ENCODE assay signal across 1 cellular context in the genomic region with DNA sequence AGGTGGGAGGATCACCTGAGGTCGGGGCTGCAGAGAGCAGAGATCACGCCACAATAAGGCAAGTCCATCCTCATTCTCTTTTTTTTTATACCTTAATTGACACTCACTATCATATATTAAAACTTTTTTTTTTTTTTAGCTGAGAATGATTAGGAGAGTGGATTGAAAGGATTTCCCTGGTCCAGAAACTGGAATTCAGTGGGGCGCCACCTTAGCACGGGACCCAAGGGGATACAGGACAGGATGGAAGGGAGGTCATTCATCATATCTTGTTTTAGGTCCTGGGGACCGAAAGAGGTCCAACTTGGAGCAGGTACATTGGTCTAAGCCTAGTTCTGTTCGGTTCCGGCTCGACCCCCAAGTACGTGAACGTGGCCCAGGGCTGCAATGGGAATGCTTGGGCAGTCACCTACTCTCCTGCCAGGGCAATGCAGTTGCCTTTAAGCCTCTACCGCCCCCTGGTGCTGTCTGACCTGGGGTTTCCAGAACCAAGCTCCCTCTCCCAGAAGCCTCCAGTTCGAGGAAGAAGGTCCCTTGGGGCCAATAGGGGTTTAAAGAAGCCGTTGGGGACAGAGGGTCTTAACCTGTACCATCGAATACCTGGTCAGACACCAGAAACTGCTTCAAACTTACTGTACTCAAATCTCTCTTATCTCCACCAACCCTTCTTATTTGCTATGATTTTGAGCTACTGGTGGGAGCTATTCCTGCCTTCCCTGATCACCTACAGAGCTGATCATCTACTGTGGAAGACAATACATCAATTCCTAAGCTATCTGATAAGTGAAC.
TF ChIP-seq lines count a peak whose summit lies in the region.

No MANE protein-coding gene starts in this region.

TF ChIP-seq in HepG2, 621 proteins besides CTCF, POLR2A, EP300 and RAD21 (continued from another document and continues in another):
- no peak for TF ChIP-seq SIN3A (IDR thresholded peaks at IDR 0.05; ENCODE audit: borderline replicate concordance, low read depth, low read length)
- TF ChIP-seq SCMH1 (CRISPR knock-in tag; IDR thresholded peaks at IDR 0.05; ENCODE audit: borderline replicate concordance) = no peak
- TF ChIP-seq EHMT2 (IDR thresholded peaks at IDR 0.05; ENCODE audit: borderline replicate concordance, low read depth, low read length) = no peak
- TF ChIP-seq, protein P1, sequence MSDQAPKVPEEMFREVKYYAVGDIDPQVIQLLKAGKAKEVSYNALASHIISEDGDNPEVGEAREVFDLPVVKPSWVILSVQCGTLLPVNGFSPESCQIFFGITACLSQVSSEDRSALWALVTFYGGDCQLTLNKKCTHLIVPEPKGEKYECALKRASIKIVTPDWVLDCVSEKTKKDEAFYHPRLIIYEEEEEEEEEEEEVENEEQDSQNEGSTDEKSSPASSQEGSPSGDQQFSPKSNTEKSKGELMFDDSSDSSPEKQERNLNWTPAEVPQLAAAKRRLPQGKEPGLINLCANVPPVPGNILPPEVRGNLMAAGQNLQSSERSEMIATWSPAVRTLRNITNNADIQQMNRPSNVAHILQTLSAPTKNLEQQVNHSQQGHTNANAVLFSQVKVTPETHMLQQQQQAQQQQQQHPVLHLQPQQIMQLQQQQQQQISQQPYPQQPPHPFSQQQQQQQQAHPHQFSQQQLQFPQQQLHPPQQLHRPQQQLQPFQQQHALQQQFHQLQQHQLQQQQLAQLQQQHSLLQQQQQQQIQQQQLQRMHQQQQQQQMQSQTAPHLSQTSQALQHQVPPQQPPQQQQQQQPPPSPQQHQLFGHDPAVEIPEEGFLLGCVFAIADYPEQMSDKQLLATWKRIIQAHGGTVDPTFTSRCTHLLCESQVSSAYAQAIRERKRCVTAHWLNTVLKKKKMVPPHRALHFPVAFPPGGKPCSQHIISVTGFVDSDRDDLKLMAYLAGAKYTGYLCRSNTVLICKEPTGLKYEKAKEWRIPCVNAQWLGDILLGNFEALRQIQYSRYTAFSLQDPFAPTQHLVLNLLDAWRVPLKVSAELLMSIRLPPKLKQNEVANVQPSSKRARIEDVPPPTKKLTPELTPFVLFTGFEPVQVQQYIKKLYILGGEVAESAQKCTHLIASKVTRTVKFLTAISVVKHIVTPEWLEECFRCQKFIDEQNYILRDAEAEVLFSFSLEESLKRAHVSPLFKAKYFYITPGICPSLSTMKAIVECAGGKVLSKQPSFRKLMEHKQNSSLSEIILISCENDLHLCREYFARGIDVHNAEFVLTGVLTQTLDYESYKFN (CRISPR knock-in tag; conservative IDR thresholded peaks at IDR 0.05) = no peak
- no peak for TF ChIP-seq ZNF773 (CRISPR knock-in tag; IDR thresholded peaks at IDR 0.05; ENCODE audit: borderline replicate concordance)
- no peak for TF ChIP-seq ZNF775 (CRISPR knock-in tag; IDR thresholded peaks at IDR 0.05; ENCODE audit: borderline replicate concordance)
- no peak for TF ChIP-seq PBX3 (CRISPR knock-in tag; IDR thresholded peaks at IDR 0.05; ENCODE audit: borderline replicate concordance)
- no peak for TF ChIP-seq ZNF704 (CRISPR knock-in tag; IDR thresholded peaks at IDR 0.05; ENCODE audit: borderline replicate concordance)
- TF ChIP-seq USF2 (IDR thresholded peaks at IDR 0.05; ENCODE audit: low read depth, low read length) = no peak
- no peak for TF ChIP-seq USF2 (CRISPR knock-in tag; IDR thresholded peaks at IDR 0.05; ENCODE audit: borderline replicate concordance)
- no peak for TF ChIP-seq ZNF251 (CRISPR knock-in tag; IDR thresholded peaks at IDR 0.05)
- no peak for TF ChIP-seq ZNF362 (CRISPR knock-in tag; IDR thresholded peaks at IDR 0.05; ENCODE audit: borderline replicate concordance)
- no peak for TF ChIP-seq PLRG1 (conservative IDR thresholded peaks at IDR 0.05)
- TF ChIP-seq KMT2A (CRISPR knock-in tag; IDR thresholded peaks at IDR 0.05) = no peak
- TF ChIP-seq FOXA3 (CRISPR knock-in tag; IDR thresholded peaks at IDR 0.05) = no peak; the same call in 1 of the 2 replicates
- TF ChIP-seq TEAD3 (CRISPR knock-in tag; optimal IDR thresholded peaks at IDR 0.05; ENCODE audit: borderline replicate concordance) = no peak
- 0 out of 2 replicates have a peak, but pooled peaks have one; percentile 18 for TF ChIP-seq RELA (CRISPR knock-in tag; IDR thresholded peaks at IDR 0.05)
- TF ChIP-seq CBX5 (CRISPR knock-in tag; IDR thresholded peaks at IDR 0.05; ENCODE audit: borderline replicate concordance) = peak; percentile 46; the same call in 1 of the 2 replicates
- peak; percentile 56; the same call in 1 of the 2 replicates for TF ChIP-seq RXRA (CRISPR knock-in tag; IDR thresholded peaks at IDR 0.05)
- TF ChIP-seq, protein P2, sequence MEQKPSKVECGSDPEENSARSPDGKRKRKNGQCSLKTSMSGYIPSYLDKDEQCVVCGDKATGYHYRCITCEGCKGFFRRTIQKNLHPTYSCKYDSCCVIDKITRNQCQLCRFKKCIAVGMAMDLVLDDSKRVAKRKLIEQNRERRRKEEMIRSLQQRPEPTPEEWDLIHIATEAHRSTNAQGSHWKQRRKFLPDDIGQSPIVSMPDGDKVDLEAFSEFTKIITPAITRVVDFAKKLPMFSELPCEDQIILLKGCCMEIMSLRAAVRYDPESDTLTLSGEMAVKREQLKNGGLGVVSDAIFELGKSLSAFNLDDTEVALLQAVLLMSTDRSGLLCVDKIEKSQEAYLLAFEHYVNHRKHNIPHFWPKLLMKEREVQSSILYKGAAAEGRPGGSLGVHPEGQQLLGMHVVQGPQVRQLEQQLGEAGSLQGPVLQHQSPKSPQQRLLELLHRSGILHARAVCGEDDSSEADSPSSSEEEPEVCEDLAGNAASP (CRISPR knock-in tag; IDR thresholded peaks at IDR 0.05; ENCODE audit: borderline replicate concordance) = peak; percentile 65; the same call in 1 of the 2 replicates
- TF ChIP-seq KLF16 (CRISPR knock-in tag; IDR thresholded peaks at IDR 0.05) = 0 out of 4 replicates have a peak, but pooled peaks of 1 of the 2 experiments have one; percentile 47
- TF ChIP-seq POLR2AphosphoS2 (IDR thresholded peaks at IDR 0.05; ENCODE audit: low read depth, low read length) = no peak
- no peak for TF ChIP-seq ZNF510 (CRISPR knock-in tag; IDR thresholded peaks at IDR 0.05; ENCODE audit: low read depth)
- TF ChIP-seq GABPA (IDR thresholded peaks at IDR 0.05; ENCODE audit: low read depth, low read length) = no peak
- TF ChIP-seq GABPA (CRISPR knock-in tag; IDR thresholded peaks at IDR 0.05; ENCODE audit: low read depth) = no peak
- TF ChIP-seq MATR3 (CRISPR knock-in tag; IDR thresholded peaks at IDR 0.05) = no peak
- peak; percentile 47; the same call in 1 of the 2 replicates for TF ChIP-seq ZSCAN25 (CRISPR knock-in tag; IDR thresholded peaks at IDR 0.05)
- TF ChIP-seq ZNF496 (CRISPR knock-in tag; IDR thresholded peaks at IDR 0.05; ENCODE audit: insufficient replicate concordance) = no peak
- TF ChIP-seq JDP2 (CRISPR knock-in tag; IDR thresholded peaks at IDR 0.05; ENCODE audit: borderline replicate concordance) = no peak
- TF ChIP-seq SRY (CRISPR knock-in tag; IDR thresholded peaks at IDR 0.05) = no peak
- TF ChIP-seq SAP130 (CRISPR knock-in tag; IDR thresholded peaks at IDR 0.05; ENCODE audit: low read depth) = peak; percentile 51
- TF ChIP-seq ZBTB26 (CRISPR knock-in tag; IDR thresholded peaks at IDR 0.05; ENCODE audit: borderline replicate concordance) = no peak; the same call in 1 of the 2 replicates
- peak; percentile 46; the same call in 1 of the 2 replicates for TF ChIP-seq ZNF788 (CRISPR knock-in tag; IDR thresholded peaks at IDR 0.05; ENCODE audit: borderline replicate concordance)
- TF ChIP-seq ZNF460 (CRISPR knock-in tag; IDR thresholded peaks at IDR 0.05; ENCODE audit: borderline replicate concordance) = no peak
- TF ChIP-seq DRAP1 (CRISPR knock-in tag; IDR thresholded peaks at IDR 0.05) = 0 out of 2 replicates have a peak, but pooled peaks have one; percentile 16
- TF ChIP-seq, protein P3, sequence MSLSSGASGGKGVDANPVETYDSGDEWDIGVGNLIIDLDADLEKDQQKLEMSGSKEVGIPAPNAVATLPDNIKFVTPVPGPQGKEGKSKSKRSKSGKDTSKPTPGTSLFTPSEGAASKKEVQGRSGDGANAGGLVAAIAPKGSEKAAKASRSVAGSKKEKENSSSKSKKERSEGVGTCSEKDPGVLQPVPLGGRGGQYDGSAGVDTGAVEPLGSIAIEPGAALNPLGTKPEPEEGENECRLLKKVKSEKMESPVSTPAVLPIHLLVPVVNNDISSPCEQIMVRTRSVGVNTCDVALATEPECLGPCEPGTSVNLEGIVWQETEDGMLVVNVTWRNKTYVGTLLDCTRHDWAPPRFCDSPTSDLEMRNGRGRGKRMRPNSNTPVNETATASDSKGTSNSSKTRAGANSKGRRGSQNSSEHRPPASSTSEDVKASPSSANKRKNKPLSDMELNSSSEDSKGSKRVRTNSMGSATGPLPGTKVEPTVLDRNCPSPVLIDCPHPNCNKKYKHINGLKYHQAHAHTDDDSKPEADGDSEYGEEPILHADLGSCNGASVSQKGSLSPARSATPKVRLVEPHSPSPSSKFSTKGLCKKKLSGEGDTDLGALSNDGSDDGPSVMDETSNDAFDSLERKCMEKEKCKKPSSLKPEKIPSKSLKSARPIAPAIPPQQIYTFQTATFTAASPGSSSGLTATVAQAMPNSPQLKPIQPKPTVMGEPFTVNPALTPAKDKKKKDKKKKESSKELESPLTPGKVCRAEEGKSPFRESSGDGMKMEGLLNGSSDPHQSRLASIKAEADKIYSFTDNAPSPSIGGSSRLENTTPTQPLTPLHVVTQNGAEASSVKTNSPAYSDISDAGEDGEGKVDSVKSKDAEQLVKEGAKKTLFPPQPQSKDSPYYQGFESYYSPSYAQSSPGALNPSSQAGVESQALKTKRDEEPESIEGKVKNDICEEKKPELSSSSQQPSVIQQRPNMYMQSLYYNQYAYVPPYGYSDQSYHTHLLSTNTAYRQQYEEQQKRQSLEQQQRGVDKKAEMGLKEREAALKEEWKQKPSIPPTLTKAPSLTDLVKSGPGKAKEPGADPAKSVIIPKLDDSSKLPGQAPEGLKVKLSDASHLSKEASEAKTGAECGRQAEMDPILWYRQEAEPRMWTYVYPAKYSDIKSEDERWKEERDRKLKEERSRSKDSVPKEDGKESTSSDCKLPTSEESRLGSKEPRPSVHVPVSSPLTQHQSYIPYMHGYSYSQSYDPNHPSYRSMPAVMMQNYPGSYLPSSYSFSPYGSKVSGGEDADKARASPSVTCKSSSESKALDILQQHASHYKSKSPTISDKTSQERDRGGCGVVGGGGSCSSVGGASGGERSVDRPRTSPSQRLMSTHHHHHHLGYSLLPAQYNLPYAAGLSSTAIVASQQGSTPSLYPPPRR (CRISPR knock-in tag; IDR thresholded peaks at IDR 0.05; ENCODE audit: borderline replicate concordance) = no peak
- no peak for TF ChIP-seq ZBTB20 (CRISPR knock-in tag; IDR thresholded peaks at IDR 0.05; ENCODE audit: borderline replicate concordance, low read depth)
- no peak for TF ChIP-seq PRMT3 (CRISPR knock-in tag; IDR thresholded peaks at IDR 0.05; ENCODE audit: borderline replicate concordance, low read depth)
- TF ChIP-seq, protein P4, sequence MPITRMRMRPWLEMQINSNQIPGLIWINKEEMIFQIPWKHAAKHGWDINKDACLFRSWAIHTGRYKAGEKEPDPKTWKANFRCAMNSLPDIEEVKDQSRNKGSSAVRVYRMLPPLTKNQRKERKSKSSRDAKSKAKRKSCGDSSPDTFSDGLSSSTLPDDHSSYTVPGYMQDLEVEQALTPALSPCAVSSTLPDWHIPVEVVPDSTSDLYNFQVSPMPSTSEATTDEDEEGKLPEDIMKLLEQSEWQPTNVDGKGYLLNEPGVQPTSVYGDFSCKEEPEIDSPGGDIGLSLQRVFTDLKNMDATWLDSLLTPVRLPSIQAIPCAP (CRISPR knock-in tag; IDR thresholded peaks at IDR 0.05; ENCODE audit: low read depth) = no peak
